Comparison of ENCODE assay signal across 8 cellular contexts in genomic region chr3:52685285-52685704, GRCh38. TPM values are rescaled to one million over a fixed set of nuclear protein-coding genes. Genes with fewer than 3 reads are reported as not detected.
A peak's percentile ranks its signal among the peaks of the same experiment; 100 is the strongest.
DNase-seq lines count a peak whose midpoint lies in the region; ATAC-seq lines count a peak whose summit lies in the region.

No MANE protein-coding gene starts in this region.

- peak overlapping the region; percentile 76 to 90 for H3K9ac ChIP-seq in mucosa of rectum (ENCODE audit: low read depth in 1 of 2, low read length in 2 of 2)

- H3K27ac ChIP-seq in epithelial cell of prostate (peak overlapping the region; percentile 90), mucosa of rectum (ENCODE audit: low read depth in 2 of 2, low read length in 2 of 2) (peak overlapping the region; percentile 94 to 97)

- no peaks in the 10 kb centered on the region for H3K9me3 ChIP-seq in mucosa of rectum (ENCODE audit: control insufficient read depth in 2 of 2, low read length in 2 of 2)

- no peaks in the 10 kb centered on the region for H3K27me3 ChIP-seq in mucosa of rectum (ENCODE audit: control insufficient read depth in 2 of 2, insufficient read depth in 2 of 2, low read length in 2 of 2)

- H3K4me1 ChIP-seq in mucosa of rectum (ENCODE audit: control insufficient read depth in 2 of 2, insufficient read depth in 2 of 2, low read length in 2 of 2), result peaks cover 8 to 25% of the 10 kb centered on the region in 2 donors

- peak; percentile 76 for ATAC-seq in GM21360 (IDR thresholded peaks at IDR 0.05; ENCODE audit: unreplicated experiment)

- H3K36me3 ChIP-seq in mucosa of rectum (ENCODE audit: control insufficient read depth in 2 of 2, insufficient read depth in 2 of 2, low read length in 2 of 2), result peaks cover 28 to 41% of the 10 kb centered on the region in 2 donors

- peak; percentile 92 for DNase-seq in COLO668 (lab: John Stamatoyannopoulos, UW; ENCODE audit: unreplicated experiment)
- DNase-seq in HT-29 (ENCODE audit: low spot score), result peak; percentile 77
- peak; percentile 69 for DNase-seq in NOMO-1 treated with dmso at 0.1 percent for 144 hours (lab: John Stamatoyannopoulos, UW; ENCODE audit: unreplicated experiment)
- DNase-seq in activated T-cell treated with anti-CD3 and anti-CD28 coated beads for 4 hours, result peak; percentile 43
- no peak for DNase-seq in epithelial cell of prostate (ENCODE audit: low read depth, low spot score)
- peak; percentile 88 for DNase-seq in stimulated activated CD8-positive, alpha-beta memory T cell treated with anti-CD3 and anti-CD28 coated beads, Interleukin-4, amount 100 ng/mL, for 48 hours

- peak overlapping the region; percentile 91 to 92 for H3K4me3 ChIP-seq in mucosa of rectum (ENCODE audit: low read length in 2 of 2)

RNA-seq across cellular contexts. Expression of gene PBRM1, which starts 0.4 kb away (rescaled TPM):
- 25.4 and 27.6 TPM in 2 replicates for total RNA-seq in HT-29 (2014; rRNA removed; shearing (Covaris generic))

RNA-seq across cellular contexts. Expression of gene GNL3, which starts 0.5 kb away (rescaled TPM):
- 69.6 and 69.8 TPM in 2 replicates for total RNA-seq in HT-29 (2014; rRNA removed; shearing (Covaris generic))

RNA-seq across cellular contexts. Expression of gene GLT8D1, which starts 20.3 kb away (rescaled TPM):
- total RNA-seq in HT-29 (2014; rRNA removed; shearing (Covaris generic)), result 30.0 and 34.4 TPM in 2 replicates

RNA-seq across cellular contexts. Expression of gene SPCS1, which starts 20.6 kb away (rescaled TPM):
- 78.3 and 85.7 TPM in 2 replicates for total RNA-seq in HT-29 (2014; rRNA removed; shearing (Covaris generic))
